Comparison of ENCODE assay signal across 1 cellular context in the genomic region with DNA sequence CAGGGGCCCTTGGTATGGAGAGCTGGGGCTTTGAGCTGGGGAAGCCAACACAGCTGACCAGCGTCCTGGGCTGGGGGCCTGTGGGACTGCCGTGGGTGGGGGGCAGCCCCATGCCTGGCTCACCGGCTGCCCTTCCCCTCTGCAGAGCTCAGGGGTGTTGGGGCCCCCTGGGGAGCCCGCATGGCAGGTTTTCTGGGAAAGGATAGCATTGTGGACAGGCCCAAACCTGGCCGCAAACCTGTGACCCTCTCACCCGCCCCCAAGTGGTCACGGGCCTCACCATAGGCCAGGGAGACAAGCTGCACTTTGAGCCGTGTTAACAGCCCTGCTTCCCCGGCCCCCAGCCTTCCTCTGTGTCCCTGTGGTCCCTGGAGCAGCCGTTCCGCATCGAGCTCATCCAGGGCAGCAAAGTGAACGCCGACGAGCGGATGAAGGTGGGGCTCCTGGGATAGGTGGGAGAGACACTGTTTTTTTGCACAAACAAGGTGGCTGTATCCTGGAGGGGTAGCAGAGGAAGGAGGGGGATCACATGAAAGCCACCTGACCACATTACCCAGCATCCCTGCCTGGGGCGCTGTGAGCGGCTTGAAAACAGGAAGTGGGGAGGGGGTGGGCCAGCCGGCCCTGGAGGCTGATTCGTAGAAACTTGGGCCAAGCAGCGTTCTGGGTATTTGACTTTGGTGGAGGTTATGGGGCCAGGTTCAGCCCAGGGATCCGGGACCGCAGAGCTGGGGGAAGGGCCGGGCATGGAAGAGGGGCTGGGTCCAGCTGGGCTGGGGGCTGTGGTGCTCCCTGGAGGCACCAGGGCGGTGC.
TF ChIP-seq lines count a peak whose summit lies in the region.

No MANE protein-coding gene starts in this region.

TF ChIP-seq in K562, 482 proteins besides CTCF, POLR2A, EP300 and RAD21 (continued from another document and continues in another):
- TF ChIP-seq, protein P1, sequence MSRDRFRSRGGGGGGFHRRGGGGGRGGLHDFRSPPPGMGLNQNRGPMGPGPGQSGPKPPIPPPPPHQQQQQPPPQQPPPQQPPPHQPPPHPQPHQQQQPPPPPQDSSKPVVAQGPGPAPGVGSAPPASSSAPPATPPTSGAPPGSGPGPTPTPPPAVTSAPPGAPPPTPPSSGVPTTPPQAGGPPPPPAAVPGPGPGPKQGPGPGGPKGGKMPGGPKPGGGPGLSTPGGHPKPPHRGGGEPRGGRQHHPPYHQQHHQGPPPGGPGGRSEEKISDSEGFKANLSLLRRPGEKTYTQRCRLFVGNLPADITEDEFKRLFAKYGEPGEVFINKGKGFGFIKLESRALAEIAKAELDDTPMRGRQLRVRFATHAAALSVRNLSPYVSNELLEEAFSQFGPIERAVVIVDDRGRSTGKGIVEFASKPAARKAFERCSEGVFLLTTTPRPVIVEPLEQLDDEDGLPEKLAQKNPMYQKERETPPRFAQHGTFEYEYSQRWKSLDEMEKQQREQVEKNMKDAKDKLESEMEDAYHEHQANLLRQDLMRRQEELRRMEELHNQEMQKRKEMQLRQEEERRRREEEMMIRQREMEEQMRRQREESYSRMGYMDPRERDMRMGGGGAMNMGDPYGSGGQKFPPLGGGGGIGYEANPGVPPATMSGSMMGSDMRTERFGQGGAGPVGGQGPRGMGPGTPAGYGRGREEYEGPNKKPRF (IDR thresholded peaks at IDR 0.05; ENCODE audit: low read depth, low read length) = no peak
- TF ChIP-seq RBM25 (IDR thresholded peaks at IDR 0.05; ENCODE audit: low read depth, low read length, severe bottlenecking) (no peak), MEF2A (IDR thresholded peaks at IDR 0.05; ENCODE audit: control insufficient read depth, low read depth, low read length) (no peak), NR1H2 (CRISPR knock-in tag; IDR thresholded peaks at IDR 0.05) (no peak), PTTG1 (tag; IDR thresholded peaks at IDR 0.05; ENCODE audit: low read depth) (no peak), POLR2B (IDR thresholded peaks at IDR 0.05; ENCODE audit: low read depth, partially characterized antibody) (peak; percentile 71), HEY1 (CRISPR knock-in tag; IDR thresholded peaks at IDR 0.05; ENCODE audit: borderline replicate concordance) (no peak), HNRNPLL (IDR thresholded peaks at IDR 0.05; ENCODE audit: low read depth, low read length, poor library complexity, severe bottlenecking) (no peak), MCM3 (IDR thresholded peaks at IDR 0.05) (no peak), ZNF282 (CRISPR knock-in tag; IDR thresholded peaks at IDR 0.05) (no peak), DPF2 (IDR thresholded peaks at IDR 0.05) (peak; percentile 81), CBFA2T3 (IDR thresholded peaks at IDR 0.05) (peak; percentile 53; the same call in 1 of the 2 replicates), CBX1 (IDR thresholded peaks at IDR 0.05; ENCODE audit: low read depth) (peak; percentile 26), ZBTB7A (IDR thresholded peaks at IDR 0.05; ENCODE audit: borderline replicate concordance, control insufficient read depth, low read depth, low read length) (peak; percentile 90), RBM17 (IDR thresholded peaks at IDR 0.05; ENCODE audit: borderline replicate concordance, low read depth, low read length) (no peak), MYC (IDR thresholded peaks at IDR 0.05; ENCODE audit: low read depth, low read length) (peak; percentile 90), MYC (CRISPR knock-in tag; IDR thresholded peaks at IDR 0.05; ENCODE audit: borderline replicate concordance, low read depth) (peak; percentile 87; the same call in 1 of the 2 replicates), ZBTB8A (IDR thresholded peaks at IDR 0.05; ENCODE audit: partially characterized antibody) (no peak), SIRT6 (IDR thresholded peaks at IDR 0.05; ENCODE audit: low read depth, low read length) (no peak), ILF3 (IDR thresholded peaks at IDR 0.05; ENCODE audit: borderline replicate concordance) (no peak), CSDE1 (IDR thresholded peaks at IDR 0.05) (no peak), MAFK (IDR thresholded peaks at IDR 0.05; ENCODE audit: low read length) (peak; percentile 8; the same call in 1 of the 2 replicates), TOE1 (IDR thresholded peaks at IDR 0.05; ENCODE audit: borderline replicate concordance) (peak; percentile 96), TOE1 (CRISPR knock-in tag; IDR thresholded peaks at IDR 0.05; ENCODE audit: borderline replicate concordance, low read depth) (no peak), PHF8 (IDR thresholded peaks at IDR 0.05; ENCODE audit: borderline replicate concordance, low read length) (peak; percentile 85), SIX5 (IDR thresholded peaks at IDR 0.05; ENCODE audit: borderline replicate concordance in 1 of 2, insufficient read depth in 1 of 2, low read depth in 1 of 2, low read length in 2 of 2) (no peak), BDP1 (IDR thresholded peaks at IDR 0.05; ENCODE audit: insufficient read depth, insufficient read length) (no peak), ZNF445 (CRISPR knock-in tag; IDR thresholded peaks at IDR 0.05; ENCODE audit: low read depth) (no peak), SAP30 (IDR thresholded peaks at IDR 0.05; ENCODE audit: borderline replicate concordance, insufficient read depth, low read depth, low read length, poor library complexity, severe bottlenecking) (no peak), SMAD3 (CRISPR knock-in tag; conservative IDR thresholded peaks at IDR 0.05) (peak; percentile 19; the same call in 1 of the 2 replicates), ZNF232 (CRISPR knock-in tag; IDR thresholded peaks at IDR 0.05) (no peak), KLF1 (tag; IDR thresholded peaks at IDR 0.05) (no peak), ZNF778 (CRISPR knock-in tag; IDR thresholded peaks at IDR 0.05) (no peak), PRMT5 (CRISPR knock-in tag; IDR thresholded peaks at IDR 0.05) (no peak), BRD4 (IDR thresholded peaks at IDR 0.05) (no peak), YBX1 (IDR thresholded peaks at IDR 0.05) (no peak), SRSF1 (IDR thresholded peaks at IDR 0.05; ENCODE audit: low read depth, low read length) (no peak), E2F3 (CRISPR knock-in tag; IDR thresholded peaks at IDR 0.05) (no peak), BACH1 (tag; IDR thresholded peaks at IDR 0.05) (peak; percentile 47; the same call in 1 of the 2 replicates), ADNP (tag; IDR thresholded peaks at IDR 0.05) (no peak), NEUROD1 (IDR thresholded peaks at IDR 0.05; ENCODE audit: borderline replicate concordance, low read depth, low read length, partially characterized antibody) (no peak), RBM15 (IDR thresholded peaks at IDR 0.05; ENCODE audit: insufficient read depth, low read length) (no peak), ELF4 (CRISPR knock-in tag; IDR thresholded peaks at IDR 0.05) (peak; percentile 92; the same call in 1 of the 2 replicates), GTF2A2 (tag; IDR thresholded peaks at IDR 0.05) (peak; percentile 46; the same call in 1 of the 2 replicates), SP1 (CRISPR knock-in tag; IDR thresholded peaks at IDR 0.05) (peak; percentile 79), NR2C2 (CRISPR knock-in tag; IDR thresholded peaks at IDR 0.05) (no peak; the same call in none of the 2 replicates), NR2C2 (tag; IDR thresholded peaks at IDR 0.05) (peak; percentile 90), ARNT (IDR thresholded peaks at IDR 0.05) (peak in 1 of 2 experiments; percentile 98; a peak in 2 of 4 replicates), HNRNPK (IDR thresholded peaks at IDR 0.05; ENCODE audit: low read depth, low read length, poor library complexity, severe bottlenecking) (no peak), HDAC6 (IDR thresholded peaks at IDR 0.05; ENCODE audit: low read depth, low read length) (no peak), ZNF253 (CRISPR knock-in tag; conservative IDR thresholded peaks at IDR 0.05) (no peak)
- TF ChIP-seq, protein P2, sequence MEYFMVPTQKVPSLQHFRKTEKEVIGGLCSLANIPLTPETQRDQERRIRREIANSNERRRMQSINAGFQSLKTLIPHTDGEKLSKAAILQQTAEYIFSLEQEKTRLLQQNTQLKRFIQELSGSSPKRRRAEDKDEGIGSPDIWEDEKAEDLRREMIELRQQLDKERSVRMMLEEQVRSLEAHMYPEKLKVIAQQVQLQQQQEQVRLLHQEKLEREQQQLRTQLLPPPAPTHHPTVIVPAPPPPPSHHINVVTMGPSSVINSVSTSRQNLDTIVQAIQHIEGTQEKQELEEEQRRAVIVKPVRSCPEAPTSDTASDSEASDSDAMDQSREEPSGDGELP (CRISPR knock-in tag; IDR thresholded peaks at IDR 0.05; ENCODE audit: borderline replicate concordance) = peak; percentile 91
- TF ChIP-seq, protein P3, sequence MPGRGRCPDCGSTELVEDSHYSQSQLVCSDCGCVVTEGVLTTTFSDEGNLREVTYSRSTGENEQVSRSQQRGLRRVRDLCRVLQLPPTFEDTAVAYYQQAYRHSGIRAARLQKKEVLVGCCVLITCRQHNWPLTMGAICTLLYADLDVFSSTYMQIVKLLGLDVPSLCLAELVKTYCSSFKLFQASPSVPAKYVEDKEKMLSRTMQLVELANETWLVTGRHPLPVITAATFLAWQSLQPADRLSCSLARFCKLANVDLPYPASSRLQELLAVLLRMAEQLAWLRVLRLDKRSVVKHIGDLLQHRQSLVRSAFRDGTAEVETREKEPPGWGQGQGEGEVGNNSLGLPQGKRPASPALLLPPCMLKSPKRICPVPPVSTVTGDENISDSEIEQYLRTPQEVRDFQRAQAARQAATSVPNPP (IDR thresholded peaks at IDR 0.05; ENCODE audit: borderline replicate concordance, insufficient read depth, insufficient read length) = no peak
- TF ChIP-seq, protein P4, sequence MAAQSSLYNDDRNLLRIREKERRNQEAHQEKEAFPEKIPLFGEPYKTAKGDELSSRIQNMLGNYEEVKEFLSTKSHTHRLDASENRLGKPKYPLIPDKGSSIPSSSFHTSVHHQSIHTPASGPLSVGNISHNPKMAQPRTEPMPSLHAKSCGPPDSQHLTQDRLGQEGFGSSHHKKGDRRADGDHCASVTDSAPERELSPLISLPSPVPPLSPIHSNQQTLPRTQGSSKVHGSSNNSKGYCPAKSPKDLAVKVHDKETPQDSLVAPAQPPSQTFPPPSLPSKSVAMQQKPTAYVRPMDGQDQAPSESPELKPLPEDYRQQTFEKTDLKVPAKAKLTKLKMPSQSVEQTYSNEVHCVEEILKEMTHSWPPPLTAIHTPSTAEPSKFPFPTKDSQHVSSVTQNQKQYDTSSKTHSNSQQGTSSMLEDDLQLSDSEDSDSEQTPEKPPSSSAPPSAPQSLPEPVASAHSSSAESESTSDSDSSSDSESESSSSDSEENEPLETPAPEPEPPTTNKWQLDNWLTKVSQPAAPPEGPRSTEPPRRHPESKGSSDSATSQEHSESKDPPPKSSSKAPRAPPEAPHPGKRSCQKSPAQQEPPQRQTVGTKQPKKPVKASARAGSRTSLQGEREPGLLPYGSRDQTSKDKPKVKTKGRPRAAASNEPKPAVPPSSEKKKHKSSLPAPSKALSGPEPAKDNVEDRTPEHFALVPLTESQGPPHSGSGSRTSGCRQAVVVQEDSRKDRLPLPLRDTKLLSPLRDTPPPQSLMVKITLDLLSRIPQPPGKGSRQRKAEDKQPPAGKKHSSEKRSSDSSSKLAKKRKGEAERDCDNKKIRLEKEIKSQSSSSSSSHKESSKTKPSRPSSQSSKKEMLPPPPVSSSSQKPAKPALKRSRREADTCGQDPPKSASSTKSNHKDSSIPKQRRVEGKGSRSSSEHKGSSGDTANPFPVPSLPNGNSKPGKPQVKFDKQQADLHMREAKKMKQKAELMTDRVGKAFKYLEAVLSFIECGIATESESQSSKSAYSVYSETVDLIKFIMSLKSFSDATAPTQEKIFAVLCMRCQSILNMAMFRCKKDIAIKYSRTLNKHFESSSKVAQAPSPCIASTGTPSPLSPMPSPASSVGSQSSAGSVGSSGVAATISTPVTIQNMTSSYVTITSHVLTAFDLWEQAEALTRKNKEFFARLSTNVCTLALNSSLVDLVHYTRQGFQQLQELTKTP (IDR thresholded peaks at IDR 0.05; ENCODE audit: low read depth in 1 of 2, partially characterized antibody in 2 of 2) = peak; percentile 89 to 90
- TF ChIP-seq, protein P5, sequence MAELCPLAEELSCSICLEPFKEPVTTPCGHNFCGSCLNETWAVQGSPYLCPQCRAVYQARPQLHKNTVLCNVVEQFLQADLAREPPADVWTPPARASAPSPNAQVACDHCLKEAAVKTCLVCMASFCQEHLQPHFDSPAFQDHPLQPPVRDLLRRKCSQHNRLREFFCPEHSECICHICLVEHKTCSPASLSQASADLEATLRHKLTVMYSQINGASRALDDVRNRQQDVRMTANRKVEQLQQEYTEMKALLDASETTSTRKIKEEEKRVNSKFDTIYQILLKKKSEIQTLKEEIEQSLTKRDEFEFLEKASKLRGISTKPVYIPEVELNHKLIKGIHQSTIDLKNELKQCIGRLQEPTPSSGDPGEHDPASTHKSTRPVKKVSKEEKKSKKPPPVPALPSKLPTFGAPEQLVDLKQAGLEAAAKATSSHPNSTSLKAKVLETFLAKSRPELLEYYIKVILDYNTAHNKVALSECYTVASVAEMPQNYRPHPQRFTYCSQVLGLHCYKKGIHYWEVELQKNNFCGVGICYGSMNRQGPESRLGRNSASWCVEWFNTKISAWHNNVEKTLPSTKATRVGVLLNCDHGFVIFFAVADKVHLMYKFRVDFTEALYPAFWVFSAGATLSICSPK (IDR thresholded peaks at IDR 0.05; ENCODE audit: borderline replicate concordance) = no peak
- TF ChIP-seq, protein P6, sequence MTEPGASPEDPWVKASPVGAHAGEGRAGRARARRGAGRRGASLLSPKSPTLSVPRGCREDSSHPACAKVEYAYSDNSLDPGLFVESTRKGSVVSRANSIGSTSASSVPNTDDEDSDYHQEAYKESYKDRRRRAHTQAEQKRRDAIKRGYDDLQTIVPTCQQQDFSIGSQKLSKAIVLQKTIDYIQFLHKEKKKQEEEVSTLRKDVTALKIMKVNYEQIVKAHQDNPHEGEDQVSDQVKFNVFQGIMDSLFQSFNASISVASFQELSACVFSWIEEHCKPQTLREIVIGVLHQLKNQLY (CRISPR knock-in tag; conservative IDR thresholded peaks at IDR 0.05) = no peak
- TF ChIP-seq, protein P7, sequence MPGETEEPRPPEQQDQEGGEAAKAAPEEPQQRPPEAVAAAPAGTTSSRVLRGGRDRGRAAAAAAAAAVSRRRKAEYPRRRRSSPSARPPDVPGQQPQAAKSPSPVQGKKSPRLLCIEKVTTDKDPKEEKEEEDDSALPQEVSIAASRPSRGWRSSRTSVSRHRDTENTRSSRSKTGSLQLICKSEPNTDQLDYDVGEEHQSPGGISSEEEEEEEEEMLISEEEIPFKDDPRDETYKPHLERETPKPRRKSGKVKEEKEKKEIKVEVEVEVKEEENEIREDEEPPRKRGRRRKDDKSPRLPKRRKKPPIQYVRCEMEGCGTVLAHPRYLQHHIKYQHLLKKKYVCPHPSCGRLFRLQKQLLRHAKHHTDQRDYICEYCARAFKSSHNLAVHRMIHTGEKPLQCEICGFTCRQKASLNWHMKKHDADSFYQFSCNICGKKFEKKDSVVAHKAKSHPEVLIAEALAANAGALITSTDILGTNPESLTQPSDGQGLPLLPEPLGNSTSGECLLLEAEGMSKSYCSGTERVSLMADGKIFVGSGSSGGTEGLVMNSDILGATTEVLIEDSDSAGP (CRISPR knock-in tag; IDR thresholded peaks at IDR 0.05) = no peak
- TF ChIP-seq, protein P8, sequence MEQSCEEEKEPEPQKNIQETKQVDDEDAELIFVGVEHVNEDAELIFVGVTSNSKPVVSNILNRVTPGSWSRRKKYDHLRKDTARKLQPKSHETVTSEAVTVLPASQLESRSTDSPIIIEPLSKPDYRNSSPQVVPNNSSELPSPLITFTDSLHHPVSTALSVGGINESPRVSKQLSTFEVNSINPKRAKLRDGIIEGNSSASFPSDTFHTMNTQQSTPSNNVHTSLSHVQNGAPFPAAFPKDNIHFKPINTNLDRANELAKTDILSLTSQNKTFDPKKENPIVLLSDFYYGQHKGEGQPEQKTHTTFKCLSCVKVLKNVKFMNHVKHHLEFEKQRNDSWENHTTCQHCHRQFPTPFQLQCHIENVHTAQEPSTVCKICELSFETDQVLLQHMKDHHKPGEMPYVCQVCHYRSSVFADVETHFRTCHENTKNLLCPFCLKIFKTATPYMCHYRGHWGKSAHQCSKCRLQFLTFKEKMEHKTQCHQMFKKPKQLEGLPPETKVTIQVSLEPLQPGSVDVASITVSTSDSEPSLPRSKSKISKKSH (CRISPR knock-in tag; IDR thresholded peaks at IDR 0.05) = no peak
